In genomic region chr4:42083816-42084215, GRCh38 we compare ENCODE assay signal across 21 cellular contexts.
DNase-seq lines count a peak whose midpoint lies in the region; TF ChIP-seq lines count a peak whose summit lies in the region.
"Had no signal": no experiment of that assay in that cellular context is flagged by ENCODE, and none has a peak within 500 bp of the region (broad histone marks: within the 10 kb centered on the region; RNA-seq: fewer than 3 reads in every experiment).

No MANE protein-coding gene starts in this region.

- no peaks in the 10 kb centered on the region for H3K9me3 ChIP-seq in esophagus squamous epithelium
- H3K9me3 ChIP-seq in Caco-2: no peaks in the 10 kb centered on the region
- H3K9me3 ChIP-seq: BLaER1 treated with 17β-estradiol and CSF1 and Interleukin-3, amounts not matched to agents 10 nM and 100 nM had no signal

- H3K4me3 Mint-ChIP-seq in Caco-2 (ENCODE audit: unreplicated experiment): no peak overlapping the region
- H3K4me3 Mint-ChIP-seq: CD8-positive, alpha-beta memory T cell; GM23338 had no signal

- no peaks in the 10 kb centered on the region for H3K27me3 Mint-ChIP-seq in Caco-2 (ENCODE audit: insufficient read depth, unreplicated experiment)
- H3K27me3 Mint-ChIP-seq: CD8-positive, alpha-beta memory T cell had no signal

- peaks cover 30% of the 10 kb centered on the region for H3K36me3 Mint-ChIP-seq in Caco-2 (ENCODE audit: insufficient read depth, unreplicated experiment)

- TF ChIP-seq POLR2A in esophagus squamous epithelium (IDR thresholded peaks at IDR 0.05): no peak

- POLR2A ChIA-PET in Caco-2 (lab: Charles Lee): no interaction called here

- peak; percentile 56 for DNase-seq in ACHN
- peak; percentile 16 for DNase-seq in HT1080 (ENCODE audit: low read depth)
- peak; percentile 10 for DNase-seq in amniotic stem cell (lab: John Stamatoyannopoulos, UW)
- peak; percentile 7 to 51 for DNase-seq in foreskin fibroblast
- no peak for DNase-seq in C1 segment of cervical spinal cord (lab: John Stamatoyannopoulos, UW)
- no peak for DNase-seq in esophagus squamous epithelium (lab: John Stamatoyannopoulos, UW)
- no peak for DNase-seq in Caco-2
- no peak for DNase-seq in DMS153 (lab: John Stamatoyannopoulos, UW)
- DNase-seq: CD8-positive, alpha-beta memory T cell; DMS79; MV-4-11; NCI-H1417; NCI-H187; NCI-H226; NCI-H524; NCI-H82; SHP77 had no signal

- BruUV-seq in Caco-2 (replicated peaks; lab: Mats Ljungman, UMichigan): no TSS peak

- in situ Hi-C loops in ACHN (cut with HindIII; ENCODE audit: low pct_ligation_motif_present, low pct_unique_long_range_greater_than_20kb, low sequenced_read_pairs): no loop called here

- no peaks in the 10 kb centered on the region for H3K4me1 Mint-ChIP-seq in Caco-2 (ENCODE audit: low read depth, unreplicated experiment)
- H3K4me1 Mint-ChIP-seq: CD8-positive, alpha-beta memory T cell; GM23338 had no signal

- H3K9me3 Mint-ChIP-seq in Caco-2 (ENCODE audit: unreplicated experiment): no peaks in the 10 kb centered on the region
- H3K9me3 Mint-ChIP-seq: CD8-positive, alpha-beta memory T cell; GM23338 had no signal

- peaks cover 0 to 72% (median 0%) of the 10 kb centered on the region in 3 donors for H3K36me3 ChIP-seq in esophagus squamous epithelium
- no peaks in the 10 kb centered on the region for H3K36me3 ChIP-seq in Caco-2 (ENCODE audit: control insufficient read depth, insufficient read depth, low read length)

- H3K4me3 ChIP-seq in foreskin fibroblast (ENCODE audit: low read depth in 1 of 2, low read length in 2 of 2) (no peak overlapping the region), esophagus squamous epithelium (no peak overlapping the region), Caco-2 (ENCODE audit: low read depth, low read length) (no peak overlapping the region)
- H3K4me3 ChIP-seq: BLaER1 treated with 17β-estradiol and CSF1 and Interleukin-3, amounts not matched to agents 10 nM and 100 nM; GM23338; K562; SK-N-MC had no signal

- intact Hi-C loops in esophagus squamous epithelium (cut with DNase I) (no loop called here), Caco-2 (cut with micrococcal nuclease; ENCODE audit: unreplicated experiment) (no loop called here)

- TF ChIP-seq CTCF in foreskin fibroblast (IDR thresholded peaks at IDR 0.05; ENCODE audit: low read depth, low read length) (no peak), esophagus squamous epithelium (IDR thresholded peaks at IDR 0.05) (no peak), Caco-2 (IDR thresholded peaks at IDR 0.05; ENCODE audit: insufficient read depth in 1 of 2, low read depth in 1 of 2, low read length in 1 of 2, severe bottlenecking in 1 of 2, unreplicated experiment in 1 of 2) (no peak)

- H3K27ac ChIP-seq in esophagus squamous epithelium: no peak overlapping the region
- H3K27ac ChIP-seq: BLaER1 treated with 17β-estradiol and CSF1 and Interleukin-3, amounts not matched to agents 10 nM and 100 nM; SK-N-MC had no signal

- CTCF ChIA-PET in Caco-2 (lab: Charles Lee): no interaction called here

- H3K27me3 ChIP-seq in esophagus squamous epithelium (no peaks in the 10 kb centered on the region), Caco-2 (replicated peaks; ENCODE audit: control insufficient read depth, insufficient read depth, low read length) (no peaks in the 10 kb centered on the region)
- H3K27me3 ChIP-seq: BLaER1 treated with 17β-estradiol and CSF1 and Interleukin-3, amounts not matched to agents 10 nM and 100 nM had no signal

- H3K4me1 ChIP-seq in esophagus squamous epithelium (no peaks in the 10 kb centered on the region), Caco-2 (no peaks in the 10 kb centered on the region)

- H3K27ac Mint-ChIP-seq in Caco-2 (ENCODE audit: unreplicated experiment): no peak overlapping the region
- H3K27ac Mint-ChIP-seq: GM23338 had no signal

- WGBS in esophagus squamous epithelium, 2 donors: 70 to 86% methylated on average over 1 of the region's 1 CpG

Comparison
In these comparisons a context has a peak if more than half of its experiments do, and no peak if none do; other contexts are left out.
1. DNase-seq: peak in ACHN (single experiment), HT1080 (single experiment), amniotic stem cell (single experiment) and foreskin fibroblast (2 of 2); none in C1 segment of cervical spinal cord (0 of 14), esophagus squamous epithelium (single experiment), Caco-2 (0 of 2) and DMS153 (single experiment).